25 cellular contexts compared by ENCODE assay signal in the genomic region with DNA sequence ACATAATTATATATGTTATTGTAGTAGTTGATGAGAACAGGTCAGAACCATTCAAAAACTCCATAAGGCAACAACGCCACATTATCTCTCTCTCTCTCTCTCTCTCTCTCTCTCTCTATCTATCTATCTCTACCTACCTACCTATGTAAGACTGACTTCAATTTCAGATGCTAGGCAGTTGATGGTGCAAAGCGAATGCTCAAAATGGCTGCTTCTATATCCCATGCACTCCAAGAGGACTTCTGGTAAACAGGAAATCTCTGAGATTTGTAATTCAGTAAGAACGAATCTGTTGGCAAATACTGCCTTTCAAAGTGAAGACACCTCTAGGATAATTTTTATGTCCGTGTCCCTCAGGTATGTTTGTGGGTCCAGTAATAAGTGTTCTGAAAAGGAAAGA. TPM values are rescaled to one million over a fixed set of nuclear protein-coding genes. Genes with fewer than 3 reads are reported as not detected.
DNase-seq lines count a peak whose midpoint lies in the region; ATAC-seq and TF ChIP-seq lines count a peak whose summit lies in the region.
"Had no signal": no experiment of that assay in that cellular context is flagged by ENCODE, and none has a peak within 500 bp of the region (broad histone marks: within the 10 kb centered on the region; RNA-seq: fewer than 3 reads in every experiment).

No MANE protein-coding gene starts in this region.

- H3K9me3 ChIP-seq in cardiac muscle cell (ENCODE audit: low read depth) = no peaks in the 10 kb centered on the region
- no peaks in the 10 kb centered on the region for H3K9me3 ChIP-seq in ascending aorta
- no peaks in the 10 kb centered on the region for H3K9me3 ChIP-seq in gastrocnemius medialis
- H3K9me3 ChIP-seq: Peyer's patch, SJSA1 had no signal

- in situ Hi-C loops in gastrocnemius medialis (cut with MboI; ENCODE audit: low sequenced_read_pairs in 4 of 4) = no loop called here

- peaks cover 50% of the 10 kb centered on the region for H3K4me1 ChIP-seq in cardiac muscle cell (ENCODE audit: low read depth)
- peaks cover 3 to 37% of the 10 kb centered on the region in 2 donors for H3K4me1 ChIP-seq in ascending aorta
- peaks cover 53 to 70% of the 10 kb centered on the region in 2 donors for H3K4me1 ChIP-seq in gastrocnemius medialis

- H3K36me3 ChIP-seq in cardiac muscle cell (no peaks in the 10 kb centered on the region), ascending aorta (no peaks in the 10 kb centered on the region), gastrocnemius medialis (no peaks in the 10 kb centered on the region)
- H3K36me3 ChIP-seq: Peyer's patch, SJSA1 had no signal

- TF ChIP-seq POLR2A in gastrocnemius medialis (IDR thresholded peaks at IDR 0.05) = no peak
- no peak for TF ChIP-seq POLR2A in GM18505 (IDR thresholded peaks at IDR 0.05; ENCODE audit: borderline replicate concordance, extremely low read depth, insufficient read depth, insufficient read length)

- H3K4me3 ChIP-seq in cardiac muscle cell = no peak overlapping the region
- H3K4me3 ChIP-seq in ascending aorta = no peak overlapping the region
- H3K4me3 ChIP-seq in gastrocnemius medialis = no peak overlapping the region
- H3K4me3 ChIP-seq: Peyer's patch, SJSA1 had no signal

- DNase-seq in cardiac muscle cell (ENCODE audit: low read depth in 1 of 2, low spot score in 1 of 2) = no peak
- no peak for DNase-seq in cardiac septum (ENCODE audit: low spot score)
- no peak for DNase-seq in ascending aorta (ENCODE audit: low spot score in 2 of 2)
- no peak for DNase-seq in gastrocnemius medialis
- no peak for DNase-seq in amniotic stem cell (lab: John Stamatoyannopoulos, UW)
- no peak for DNase-seq in NCI-H748 treated with DMSO at 0.1 percent for 48 hours (lab: John Stamatoyannopoulos, UW)
- DNase-seq: ACHN; Calu3; CD8-positive, alpha-beta memory T cell; DMS153; H7; KG1; NCI-H1092 treated with DMSO at 0.1 percent for 48 hours; NCI-H1436 treated with DMSO at 0.1 percent for 48 hours; NCI-H2029; NCI-H2227 treated with DMSO at 0.1 percent for 48 hours; NCI-H510A; NK-92 treated with Interleukin-12 subunit alpha and Interleukin-12 subunit beta, amount 100 ng/mL, for 24 hours; Peyer's patch had no signal

- no peaks in the 10 kb centered on the region for H3K27me3 ChIP-seq in cardiac muscle cell
- H3K27me3 ChIP-seq in ascending aorta = no peaks in the 10 kb centered on the region
- H3K27me3 ChIP-seq in gastrocnemius medialis = no peaks in the 10 kb centered on the region
- H3K27me3 ChIP-seq: Peyer's patch, SJSA1 had no signal

- intact Hi-C loops in cardiac septum (cut with DNase I) (no loop called here), ascending aorta (cut with DNase I) (no loop called here), gastrocnemius medialis (cut with DNase I; ENCODE audit: low total_unique reads) (no loop called here)

- TF ChIP-seq CTCF in cardiac muscle cell (IDR thresholded peaks at IDR 0.05; ENCODE audit: low read depth, low read length) = no peak
- TF ChIP-seq CTCF in ascending aorta (IDR thresholded peaks at IDR 0.05) = no peak
- TF ChIP-seq CTCF in gastrocnemius medialis (IDR thresholded peaks at IDR 0.05 in 4 of 5, conservative IDR thresholded peaks at IDR 0.05 in 1 of 5) = no peak

- H3K27ac ChIP-seq in cardiac muscle cell (peak overlapping the region; percentile 88), ascending aorta (peak overlapping the region; percentile 88 to 91), gastrocnemius medialis (peak overlapping the region; percentile 84 to 90 (median 87))
- H3K27ac ChIP-seq: 22Rv1, C4-2B, Peyer's patch, SJSA1 had no signal

- no peak for ATAC-seq in gastrocnemius medialis
- no peak for ATAC-seq in GM21447 (IDR thresholded peaks at IDR 0.05; ENCODE audit: unreplicated experiment)
- no peak for ATAC-seq in GM18505 (IDR thresholded peaks at IDR 0.05; ENCODE audit: unreplicated experiment)

RNA-seq across cellular contexts. Expression of a gene that starts 43.7 kb away (rescaled TPM):
- total RNA-seq in cardiac muscle cell (95.3 and 175 TPM in 2 replicates), cardiac septum (64.6 TPM), ascending aorta (138 TPM), gastrocnemius medialis (100 to 1,000 TPM in 3 of 4 donors, 10 to 100 TPM in 1; 63.8 to 192 (median 128) TPM)
- 107 and 137 TPM in 2 replicates for polyA plus RNA-seq in cardiac muscle cell
- total RNA-seq: G401 had no signal
- polyA plus RNA-seq: CD8-positive, alpha-beta memory T cell had no signal
